Comparison of ENCODE assay signal across 16 cellular contexts in genomic region chr12:21149849-21150248, GRCh38. TPM values are rescaled to one million over a fixed set of nuclear protein-coding genes. Genes with fewer than 3 reads are reported as not detected.
DNase-seq lines count a peak whose midpoint lies in the region; ATAC-seq and TF ChIP-seq lines count a peak whose summit lies in the region.
"Had no signal": no experiment of that assay in that cellular context is flagged by ENCODE, and none has a peak within 500 bp of the region (broad histone marks: within the 10 kb centered on the region; RNA-seq: fewer than 3 reads in every experiment).

No MANE protein-coding gene starts in this region.

- no peak overlapping the region for H3K14ac ChIP-seq in H9 (ENCODE audit: insufficient read depth, low read length)
- H3K14ac ChIP-seq in neuronal stem cell (ENCODE audit: low read length) = no peak overlapping the region

- H3K4me1 ChIP-seq in H9 (ENCODE audit: insufficient read depth, low read length) (no peaks in the 10 kb centered on the region), endodermal cell (ENCODE audit: control insufficient read depth, insufficient read depth, low read length) (peaks cover 4% of the 10 kb centered on the region), neuronal stem cell (ENCODE audit: control insufficient read depth in 2 of 2, insufficient read depth in 1 of 2, low read depth in 1 of 2, low read length in 2 of 2) (peaks cover 0 to 4% of the 10 kb centered on the region in 2 donors)
- H3K4me1 ChIP-seq: BLaER1 treated with 17β-estradiol and CSF1 and Interleukin-3, amounts not matched to agents 10 nM and 100 nM; HAP-1 had no signal

- H4K8ac ChIP-seq in H9 (replicated peaks; ENCODE audit: insufficient read length, low read depth, low read length) = no peak overlapping the region
- H4K8ac ChIP-seq in neuronal stem cell (ENCODE audit: low read depth, low read length) = no peak overlapping the region

- H3K36me3 ChIP-seq in endodermal cell (ENCODE audit: control insufficient read depth, insufficient read depth, low read length) = no peaks in the 10 kb centered on the region
- no peaks in the 10 kb centered on the region for H3K36me3 ChIP-seq in neuronal stem cell (replicated peaks in 1 of 2; ENCODE audit: control insufficient read depth in 2 of 2, insufficient read depth in 2 of 2, low read length in 2 of 2)
- H3K36me3 ChIP-seq: BLaER1 treated with 17β-estradiol and CSF1 and Interleukin-3, amounts not matched to agents 10 nM and 100 nM; HAP-1 had no signal

- H3T11ph ChIP-seq in H9 (ENCODE audit: low read length) = no peak overlapping the region

- H3K27ac Mint-ChIP-seq in CD14-positive monocyte (no peak overlapping the region), H9 (no peak overlapping the region), endodermal cell (no peak overlapping the region), glutamatergic neuron (ENCODE audit: unreplicated experiment) (no peak overlapping the region)
- no peak overlapping the region for H3K27ac Mint-ChIP-seq in activated T-helper 2 cell treated with anti-CD3 and anti-CD28 coated beads, Interferon-gamma antibody, Interleukin-2, Interleukin-4, amounts not matched to agents 10 μg/mL and 5 μg/mL and 100 μg/mL, durations not matched to agents 14 hours and 24 hours and 36 hours
- H3K27ac Mint-ChIP-seq: CD4-positive, alpha-beta T cell had no signal

- H2AK5ac ChIP-seq in H9 (ENCODE audit: insufficient read length, low read length) (no peak overlapping the region), neuronal stem cell (ENCODE audit: low read depth, low read length) (no peak overlapping the region)

- peaks cover 0 to 11% (median 2%) of the 10 kb centered on the region in 7 donors for H3K9me3 Mint-ChIP-seq in CD14-positive monocyte
- no peaks in the 10 kb centered on the region; a peak in 1 of 5 replicates for H3K9me3 Mint-ChIP-seq in H9
- peaks cover 3% of the 10 kb centered on the region for H3K9me3 Mint-ChIP-seq in endodermal cell
- no peaks in the 10 kb centered on the region for H3K9me3 Mint-ChIP-seq in glutamatergic neuron (ENCODE audit: unreplicated experiment)
- H3K9me3 Mint-ChIP-seq in activated T-helper 2 cell treated with anti-CD3 and anti-CD28 coated beads, Interferon-gamma antibody, Interleukin-2, Interleukin-4, amounts not matched to agents 10 μg/mL and 5 μg/mL and 100 μg/mL, durations not matched to agents 14 hours and 24 hours and 36 hours = no peaks in the 10 kb centered on the region

- H3K4me1 Mint-ChIP-seq in CD14-positive monocyte (no peaks in the 10 kb centered on the region), H9 (peaks cover 4 to 5% of the 10 kb centered on the region in 2 experiments; a peak in 1 of 4 replicates), endodermal cell (peaks cover 12% of the 10 kb centered on the region), glutamatergic neuron (ENCODE audit: low read depth, unreplicated experiment) (no peaks in the 10 kb centered on the region)
- no peaks in the 10 kb centered on the region for H3K4me1 Mint-ChIP-seq in activated T-helper 2 cell treated with anti-CD3 and anti-CD28 coated beads, Interferon-gamma antibody, Interleukin-2, Interleukin-4, amounts not matched to agents 10 μg/mL and 5 μg/mL and 100 μg/mL, durations not matched to agents 14 hours and 24 hours and 36 hours (ENCODE audit: low read depth)

- intact Hi-C loops in CD14-positive monocyte (cut with micrococcal nuclease) = no loop called here
- intact Hi-C loops in activated T-helper 2 cell treated with anti-CD3 and anti-CD28 coated beads, Interferon-gamma antibody, Interleukin-2, Interleukin-4, amounts not matched to agents 10 μg/mL and 5 μg/mL and 100 μg/mL, durations not matched to agents 14 hours and 24 hours and 36 hours (cut with micrococcal nuclease) = no loop called here

- H3K79me2 ChIP-seq in H9 (ENCODE audit: insufficient read depth, low read length) = no peaks in the 10 kb centered on the region

- TF ChIP-seq CTCF in CD14-positive monocyte (IDR thresholded peaks at IDR 0.05) = no peak
- TF ChIP-seq CTCF in H9 (conservative IDR thresholded peaks at IDR 0.05) = no peak
- TF ChIP-seq CTCF in endodermal cell (conservative IDR thresholded peaks at IDR 0.05) = no peak
- no peak for TF ChIP-seq CTCF in glutamatergic neuron (IDR thresholded peaks at IDR 0.05; ENCODE audit: partially characterized antibody, unreplicated experiment)

- H3K4me3 Mint-ChIP-seq in CD14-positive monocyte (no peak overlapping the region), H9 (no peak overlapping the region), endodermal cell (no peak overlapping the region), glutamatergic neuron (ENCODE audit: unreplicated experiment) (no peak overlapping the region)
- H3K4me3 Mint-ChIP-seq in activated T-helper 2 cell treated with anti-CD3 and anti-CD28 coated beads, Interferon-gamma antibody, Interleukin-2, Interleukin-4, amounts not matched to agents 10 μg/mL and 5 μg/mL and 100 μg/mL, durations not matched to agents 14 hours and 24 hours and 36 hours (ENCODE audit: low read depth) = no peak overlapping the region
- H3K4me3 Mint-ChIP-seq: CD4-positive, alpha-beta T cell had no signal

- H3K4me2 ChIP-seq in H9 (ENCODE audit: insufficient read depth, insufficient read length, low read length) (no peak overlapping the region), neuronal stem cell (ENCODE audit: insufficient read depth, low read length, poor library complexity, severe bottlenecking) (no peak overlapping the region)
- H3K4me2 ChIP-seq: BLaER1 treated with 17β-estradiol and CSF1 and Interleukin-3, amounts not matched to agents 10 nM and 100 nM had no signal

- H3K27ac ChIP-seq in H9 (ENCODE audit: insufficient read length, low read depth, low read length) = no peak overlapping the region
- no peak overlapping the region for H3K27ac ChIP-seq in endodermal cell (ENCODE audit: low read depth, low read length)
- no peak overlapping the region for H3K27ac ChIP-seq in neuronal stem cell (replicated peaks; ENCODE audit: low read length)
- H3K27ac ChIP-seq: BLaER1 treated with 17β-estradiol and CSF1 and Interleukin-3, amounts not matched to agents 10 nM and 100 nM; GM23248 had no signal

- no peak overlapping the region for H3K56ac ChIP-seq in H9 (ENCODE audit: insufficient read length, low read depth, low read length)

- H3K36me3 Mint-ChIP-seq in CD14-positive monocyte = no peaks in the 10 kb centered on the region
- H3K36me3 Mint-ChIP-seq in H9 (ENCODE audit: insufficient read depth in 1 of 3, low read depth in 3 of 3) = no peaks in the 10 kb centered on the region; a peak in 2 of 7 replicates
- H3K36me3 Mint-ChIP-seq in endodermal cell (ENCODE audit: low read depth) = no peaks in the 10 kb centered on the region
- no peaks in the 10 kb centered on the region for H3K36me3 Mint-ChIP-seq in glutamatergic neuron (ENCODE audit: unreplicated experiment)
- H3K36me3 Mint-ChIP-seq in activated T-helper 2 cell treated with anti-CD3 and anti-CD28 coated beads, Interferon-gamma antibody, Interleukin-2, Interleukin-4, amounts not matched to agents 10 μg/mL and 5 μg/mL and 100 μg/mL, durations not matched to agents 14 hours and 24 hours and 36 hours (ENCODE audit: low read depth) = no peaks in the 10 kb centered on the region

- H2AFZ ChIP-seq in H9 (ENCODE audit: low read length) = peak overlapping the region; percentile 59
- H2AFZ ChIP-seq in neuronal stem cell (ENCODE audit: low read length) = peak overlapping the region; percentile 64
- H2AFZ ChIP-seq: GM23248 had no signal

- no peak for ATAC-seq in HG03432 (IDR thresholded peaks at IDR 0.05; ENCODE audit: unreplicated experiment)
- ATAC-seq: HepG2 had no signal

- peak; percentile 33 for DNase-seq in CD14-positive monocyte (ENCODE audit: low spot score)
- DNase-seq in H9 = peak; percentile 64
- peak; percentile 69 for DNase-seq in endodermal cell
- no peak for DNase-seq in neuronal stem cell (ENCODE audit: low spot score)
- no peak for DNase-seq in glutamatergic neuron
- DNase-seq in activated T-helper 2 cell treated with anti-CD3 and anti-CD28 coated beads, Interferon-gamma antibody, Interleukin-2, Interleukin-4, amounts not matched to agents 10 μg/mL and 5 μg/mL and 100 μg/mL, durations not matched to agents 14 hours and 24 hours and 36 hours (ENCODE audit: low spot score) = no peak
- DNase-seq: ACHN; Calu3; CD4-positive, alpha-beta T cell; DMS 273 treated with DMSO at 0.1 percent for 48 hours; DMS79; GM23248 had no signal

- no CpG with 5 or more reads among the region's 5 CpGs for WGBS in H9 (ENCODE audit: extremely low coverage, insufficient read length, low lambda C conversion rate)
- WGBS in endodermal cell (ENCODE audit: insufficient coverage in 1 of 2, insufficient read length in 1 of 2), 2 experiments = 82% methylated on average over 5 of the region's 5 CpGs; no CpG with 5 or more reads in 1 of the 2 experiments
- WGBS in neuronal stem cell (ENCODE audit: extremely low coverage in 2 of 2, insufficient read length in 2 of 2, insufficient replicate concordance in 1 of 2), 2 donors = no CpG with 5 or more reads among the region's 5 CpGs

- H3K79me1 ChIP-seq in H9 (ENCODE audit: insufficient read depth, low read depth, low read length, poor library complexity, severe bottlenecking) (no peaks in the 10 kb centered on the region), neuronal stem cell (ENCODE audit: low read depth, low read length) (no peaks in the 10 kb centered on the region)

- H3K9ac ChIP-seq in H9 (ENCODE audit: extremely low read depth, insufficient read length, low read length) = no peak overlapping the region
- H3K9ac ChIP-seq in endodermal cell (ENCODE audit: extremely low read depth, low read length, poor library complexity, severe bottlenecking) = no peak overlapping the region
- no peak overlapping the region for H3K9ac ChIP-seq in neuronal stem cell (ENCODE audit: low read depth, low read length, poor library complexity)
- H3K9ac ChIP-seq: BLaER1 treated with 17β-estradiol and CSF1 and Interleukin-3, amounts not matched to agents 10 nM and 100 nM; GM23248 had no signal

- no peaks in the 10 kb centered on the region for H3K27me3 ChIP-seq in H9 (ENCODE audit: insufficient read depth, low read length)
- H3K27me3 ChIP-seq in endodermal cell (ENCODE audit: control insufficient read depth, insufficient read depth, low read length, poor library complexity, severe bottlenecking) = no peaks in the 10 kb centered on the region
- H3K27me3 ChIP-seq in neuronal stem cell (ENCODE audit: control insufficient read depth in 3 of 3, insufficient read depth in 3 of 3, low read depth in 1 of 3, low read length in 3 of 3) = no peaks in the 10 kb centered on the region
- H3K27me3 ChIP-seq: BLaER1 treated with 17β-estradiol and CSF1 and Interleukin-3, amounts not matched to agents 10 nM and 100 nM had no signal

- H3K23ac ChIP-seq in H9 (ENCODE audit: insufficient read length, low read depth, low read length) (no peak overlapping the region), neuronal stem cell (ENCODE audit: low read depth, low read length, poor library complexity) (no peak overlapping the region)

- no peaks in the 10 kb centered on the region for H3K23me2 ChIP-seq in H9 (ENCODE audit: insufficient read length, low read depth, low read length, poor library complexity, severe bottlenecking)

- H2BK15ac ChIP-seq in H9 (ENCODE audit: low read depth, low read length) = no peak overlapping the region
- H2BK15ac ChIP-seq in neuronal stem cell (ENCODE audit: low read length) = no peak overlapping the region

- H2BK5ac ChIP-seq in H9 (ENCODE audit: insufficient read length, low read length) (no peak overlapping the region), neuronal stem cell (ENCODE audit: low read length) (no peak overlapping the region)

- no peak overlapping the region for H3K4me3 ChIP-seq in endodermal cell (ENCODE audit: low read length)
- H3K4me3 ChIP-seq in neuronal stem cell (ENCODE audit: low read length in 2 of 2) = no peak overlapping the region
- H3K4me3 ChIP-seq: BLaER1 treated with 17β-estradiol and CSF1 and Interleukin-3, amounts not matched to agents 10 nM and 100 nM; GM23248; HAP-1 had no signal

- H3K4ac ChIP-seq in H9 (ENCODE audit: low read depth, low read length) (no peak overlapping the region), neuronal stem cell (ENCODE audit: low read length) (no peak overlapping the region)

- no peaks in the 10 kb centered on the region for H4K20me1 ChIP-seq in H9 (ENCODE audit: control insufficient read depth, insufficient read depth, insufficient read length)
- H4K20me1 ChIP-seq: BLaER1 treated with 17β-estradiol and CSF1 and Interleukin-3, amounts not matched to agents 10 nM and 100 nM had no signal

- H3K9me3 ChIP-seq in H9 (ENCODE audit: control insufficient read depth, low read depth, low read length) (no peaks in the 10 kb centered on the region), endodermal cell (ENCODE audit: control insufficient read depth, low read length) (no peaks in the 10 kb centered on the region), neuronal stem cell (replicated peaks in 1 of 2; ENCODE audit: control insufficient read depth in 2 of 2, insufficient read depth in 1 of 2, low read depth in 1 of 2, low read length in 2 of 2) (no peaks in the 10 kb centered on the region)
- H3K9me3 ChIP-seq: BLaER1 treated with 17β-estradiol and CSF1 and Interleukin-3, amounts not matched to agents 10 nM and 100 nM; HAP-1 had no signal

- H3K27me3 Mint-ChIP-seq in CD14-positive monocyte (ENCODE audit: low read depth in 3 of 3) (peaks cover 0 to 1% (median 0%) of the 10 kb centered on the region in 3 donors), H9 (ENCODE audit: low read depth) (no peaks in the 10 kb centered on the region; the same call in 1 of the 2 replicates), endodermal cell (ENCODE audit: insufficient read depth) (no peaks in the 10 kb centered on the region), glutamatergic neuron (ENCODE audit: unreplicated experiment) (no peaks in the 10 kb centered on the region)
- no peaks in the 10 kb centered on the region for H3K27me3 Mint-ChIP-seq in activated T-helper 2 cell treated with anti-CD3 and anti-CD28 coated beads, Interferon-gamma antibody, Interleukin-2, Interleukin-4, amounts not matched to agents 10 μg/mL and 5 μg/mL and 100 μg/mL, durations not matched to agents 14 hours and 24 hours and 36 hours (ENCODE audit: low read depth)
- H3K27me3 Mint-ChIP-seq: CD4-positive, alpha-beta T cell had no signal

- H4K91ac ChIP-seq in H9 (ENCODE audit: insufficient read length, low read depth, low read length) = no peak overlapping the region
- H4K91ac ChIP-seq in neuronal stem cell (ENCODE audit: low read depth, low read length, poor library complexity) = no peak overlapping the region

- H2BK12ac ChIP-seq in H9 (ENCODE audit: insufficient read length, low read depth, low read length) (no peak overlapping the region), neuronal stem cell (ENCODE audit: low read length) (no peak overlapping the region)

- no peak overlapping the region for H4K5ac ChIP-seq in H9 (ENCODE audit: insufficient read length, low read depth, low read length)

- H3K18ac ChIP-seq in H9 (ENCODE audit: insufficient read length, low read depth, low read length) = no peak overlapping the region
- no peak overlapping the region for H3K18ac ChIP-seq in neuronal stem cell (ENCODE audit: low read length)

- no peak overlapping the region for H2BK20ac ChIP-seq in H9 (ENCODE audit: low read depth, low read length, poor library complexity, severe bottlenecking)

- no peak overlapping the region for H2BK120ac ChIP-seq in H9 (ENCODE audit: low read depth, low read length, poor library complexity, severe bottlenecking)
- no peak overlapping the region for H2BK120ac ChIP-seq in neuronal stem cell (ENCODE audit: low read depth, low read length)

RNA-seq across cellular contexts. Expression of gene SLCO1B1, which starts 18.9 kb away (rescaled TPM):
- not detected for polyA plus RNA-seq in CD14-positive monocyte
- total RNA-seq in H9 (2021) = 0.09 and 0.31 TPM in 2 replicates
- total RNA-seq in endodermal cell = 1 to 10 TPM in 1 of 2 donors, not detected in 1; 1.5 TPM
- polyA plus RNA-seq in endodermal cell (2013, experiment 1 of 2) = not detected
- not detected for polyA plus RNA-seq in endodermal cell (2013, experiment 2 of 2)
- not detected for polyA plus RNA-seq in neuronal stem cell (2013, experiment 1 of 2)
- not detected for polyA plus RNA-seq in neuronal stem cell (2013, experiment 2 of 2)
- total RNA-seq in glutamatergic neuron (ENCODE audit: unreplicated experiment) = not detected
- total RNA-seq in activated T-helper 2 cell treated with anti-CD3 and anti-CD28 coated beads, Interferon-gamma antibody, Interleukin-2, Interleukin-4, amounts not matched to agents 10 μg/mL and 5 μg/mL and 100 μg/mL, durations not matched to agents 14 hours and 24 hours and 36 hours = not detected in 2 replicates
- total RNA-seq: CD4-positive, alpha-beta T cell; GM23248; HepG2 had no signal
- polyA plus RNA-seq: GM23248, HepG2 had no signal

Comparison
In these comparisons a context has a peak if more than half of its experiments do, and no peak if none do; other contexts are left out.
1. DNase-seq: peak in CD14-positive monocyte (single experiment), H9 (single experiment) and endodermal cell (single experiment); none in neuronal stem cell (single experiment), glutamatergic neuron (single experiment) and activated T-helper 2 cell treated with anti-CD3 and anti-CD28 coated beads, Interferon-gamma antibody, Interleukin-2, Interleukin-4, amounts not matched to agents 10 μg/mL and 5 μg/mL and 100 μg/mL, durations not matched to agents 14 hours and 24 hours and 36 hours (single experiment).